In the genomic region with DNA sequence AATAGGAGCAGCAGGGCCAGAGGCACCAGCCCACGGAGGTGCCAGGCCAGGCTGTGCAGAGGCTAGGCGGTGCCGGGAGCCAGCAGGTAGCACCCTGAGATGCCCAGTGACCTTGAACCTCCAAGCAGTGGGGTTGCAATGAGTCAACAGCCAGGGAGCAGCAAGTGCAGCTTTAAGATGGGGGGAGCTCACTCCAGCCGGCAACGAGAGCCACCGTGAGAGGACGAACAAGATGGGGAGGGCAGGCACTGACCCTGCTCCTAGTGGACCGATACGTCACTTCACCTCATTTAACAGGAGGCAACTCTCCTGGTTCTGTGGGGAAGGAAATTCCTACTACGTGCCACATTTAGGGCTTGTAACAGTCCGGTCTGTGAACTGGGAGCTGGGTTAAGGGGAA, we compare ENCODE assay signal across 1 cellular context.
TF ChIP-seq lines count a peak whose summit lies in the region.

No MANE protein-coding gene starts in this region.

TF ChIP-seq in K562, 482 proteins besides CTCF, POLR2A, EP300 and RAD21:
- TF ChIP-seq ETV1 (tag; conservative IDR thresholded peaks at IDR 0.05; ENCODE audit: low read depth) (no peak), PURB (CRISPR knock-in tag; IDR thresholded peaks at IDR 0.05; ENCODE audit: low read depth) (no peak), ZFP36 (IDR thresholded peaks at IDR 0.05; ENCODE audit: low read depth, low read length, partially characterized antibody) (no peak), TARDBP (IDR thresholded peaks at IDR 0.05) (no peak), ZKSCAN1 (IDR thresholded peaks at IDR 0.05; ENCODE audit: low read depth, low read length) (0 out of 2 replicates have a peak, but pooled peaks have one; percentile 39), TEAD4 (IDR thresholded peaks at IDR 0.05; ENCODE audit: low read length) (no peak), TEAD4 (CRISPR knock-in tag; IDR thresholded peaks at IDR 0.05; ENCODE audit: borderline replicate concordance) (no peak), DMBX1 (CRISPR knock-in tag; IDR thresholded peaks at IDR 0.05; ENCODE audit: borderline replicate concordance) (no peak), RBFOX2 (IDR thresholded peaks at IDR 0.05; ENCODE audit: low read depth, low read length) (0 out of 2 replicates have a peak, but pooled peaks have one; percentile 10)
- TF ChIP-seq, protein P1, sequence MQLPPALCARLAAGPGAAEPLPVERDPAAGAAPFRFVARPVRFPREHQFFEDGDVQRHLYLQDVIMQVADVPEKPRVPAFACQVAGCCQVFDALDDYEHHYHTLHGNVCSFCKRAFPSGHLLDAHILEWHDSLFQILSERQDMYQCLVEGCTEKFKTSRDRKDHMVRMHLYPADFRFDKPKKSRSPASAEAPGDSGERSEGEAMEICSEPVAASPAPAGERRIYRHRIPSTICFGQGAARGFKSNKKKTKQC (CRISPR knock-in tag; IDR thresholded peaks at IDR 0.05), result no peak
- TF ChIP-seq, protein P2, sequence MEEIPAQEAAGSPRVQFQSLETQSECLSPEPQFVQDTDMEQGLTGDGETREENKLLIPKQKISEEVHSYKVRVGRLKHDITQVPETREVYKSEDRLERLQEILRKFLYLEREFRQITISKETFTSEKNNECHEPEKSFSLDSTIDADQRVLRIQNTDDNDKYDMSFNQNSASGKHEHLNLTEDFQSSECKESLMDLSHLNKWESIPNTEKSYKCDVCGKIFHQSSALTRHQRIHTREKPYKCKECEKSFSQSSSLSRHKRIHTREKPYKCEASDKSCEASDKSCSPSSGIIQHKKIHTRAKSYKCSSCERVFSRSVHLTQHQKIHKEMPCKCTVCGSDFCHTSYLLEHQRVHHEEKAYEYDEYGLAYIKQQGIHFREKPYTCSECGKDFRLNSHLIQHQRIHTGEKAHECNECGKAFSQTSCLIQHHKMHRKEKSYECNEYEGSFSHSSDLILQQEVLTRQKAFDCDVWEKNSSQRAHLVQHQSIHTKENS (CRISPR knock-in tag; IDR thresholded peaks at IDR 0.05), result no peak
